ENCODE assay signal across 8 cellular contexts in genomic region chr10:69392481-69393000, GRCh38. TPM values are rescaled to one million over a fixed set of nuclear protein-coding genes. Genes with fewer than 3 reads are reported as not detected.
A peak's percentile ranks its signal among the peaks of the same experiment; 100 is the strongest.
DNase-seq lines count a peak whose midpoint lies in the region; ATAC-seq and TF ChIP-seq lines count a peak whose summit lies in the region.

No MANE protein-coding gene starts in this region.

- no peaks in the 10 kb centered on the region for H3K27me3 ChIP-seq in NT2/D1 (ENCODE audit: insufficient read depth, insufficient read length)

- H3K4me1 Mint-ChIP-seq in CD14-positive monocyte (peaks cover 8% of the 10 kb centered on the region), naive B cell (peaks cover 12 to 19% (median 13%) of the 10 kb centered on the region in 3 donors)
- H3K4me1 Mint-ChIP-seq in stimulated activated effector memory CD8-positive, alpha-beta T cell treated with anti-CD3 and anti-CD28 coated beads, Interleukin-12 subunit alpha, Interleukin-12 subunit beta, amount 100 ng/mL, for 72 hours, result peaks cover 19% of the 10 kb centered on the region

- TF ChIP-seq CTCF in CD14-positive monocyte (IDR thresholded peaks at IDR 0.05), result peak; percentile 92

- H3K27me3 Mint-ChIP-seq in CD14-positive monocyte (ENCODE audit: low read depth in 3 of 3), result no peaks in the 10 kb centered on the region
- H3K27me3 Mint-ChIP-seq in naive B cell, result no peaks in the 10 kb centered on the region

- H3K9ac ChIP-seq in NT2/D1 (ENCODE audit: insufficient read length, low read depth), result no peak overlapping the region

- intact Hi-C loops in CD14-positive monocyte (cut with micrococcal nuclease), result loop anchor here (1.0 kb wide), 1 partner anchor 155 kb away; no protein-coding TSS in a partner anchor

- no peaks in the 10 kb centered on the region for H3K9me3 ChIP-seq in NT2/D1 (ENCODE audit: insufficient read depth, low read length)

- H3K4me3 Mint-ChIP-seq in CD14-positive monocyte (no peak overlapping the region), naive B cell (no peak overlapping the region)
- H3K4me3 Mint-ChIP-seq in stimulated activated effector memory CD8-positive, alpha-beta T cell treated with anti-CD3 and anti-CD28 coated beads, Interleukin-12 subunit alpha, Interleukin-12 subunit beta, amount 100 ng/mL, for 72 hours, result no peak overlapping the region

- ATAC-seq in GM19328 (IDR thresholded peaks at IDR 0.05; ENCODE audit: unreplicated experiment) (peak; percentile 77), naive B cell (ENCODE audit: low read depth in 2 of 2) (peak; percentile 92 to 98)
- ATAC-seq in stimulated activated effector memory CD8-positive, alpha-beta T cell treated with anti-CD3 and anti-CD28 coated beads, Interleukin-12 subunit alpha, Interleukin-12 subunit beta, amount 100 ng/mL, for 72 hours, result peak; percentile 94

- H3K36me3 ChIP-seq in NT2/D1 (ENCODE audit: insufficient read depth, insufficient read length, low read length), result peaks cover 76% of the 10 kb centered on the region

- no peak overlapping the region for H3K4me3 ChIP-seq in NT2/D1 (ENCODE audit: insufficient read length, low read depth)

- peaks cover 13% of the 10 kb centered on the region for H3K4me1 ChIP-seq in NT2/D1 (ENCODE audit: insufficient read depth, insufficient read length)

- peaks cover 81 to 97% of the 10 kb centered on the region in 2 donors for H3K36me3 Mint-ChIP-seq in CD14-positive monocyte
- peaks cover 0 to 21% of the 10 kb centered on the region in 2 donors for H3K36me3 Mint-ChIP-seq in naive B cell
- H3K36me3 Mint-ChIP-seq in stimulated activated effector memory CD8-positive, alpha-beta T cell treated with anti-CD3 and anti-CD28 coated beads, Interleukin-12 subunit alpha, Interleukin-12 subunit beta, amount 100 ng/mL, for 72 hours, result peaks cover 100% of the 10 kb centered on the region

- DNase-seq in CD14-positive monocyte (ENCODE audit: low spot score) (peak; percentile 82), HPDE6-E6E7 (ENCODE audit: extremely low spot score) (peak; percentile 74), NT2/D1 (ENCODE audit: low read depth, low spot score) (peak; percentile 92), erythroblast (lab: John Stamatoyannopoulos, UW) (peak; percentile 86 to 94), naive B cell (peak; percentile 74)
- DNase-seq in activated CD8-positive, alpha-beta memory T cell treated with anti-CD3 and anti-CD28 coated beads, Interleukin-2, amount 50 U/mL, for 48 hours, result peak; percentile 85
- DNase-seq in stimulated activated effector memory CD8-positive, alpha-beta T cell treated with anti-CD3 and anti-CD28 coated beads, Interleukin-12 subunit alpha, Interleukin-12 subunit beta, amount 100 ng/mL, for 72 hours (ENCODE audit: low spot score in 2 of 2), result peak; percentile 69 to 86

- peak overlapping the region; percentile 24 to 77 (median 56) for H3K27ac Mint-ChIP-seq in CD14-positive monocyte
- peak overlapping the region in 4 of 6 donors; percentile 24 to 89 (median 78) for H3K27ac Mint-ChIP-seq in naive B cell
- H3K27ac Mint-ChIP-seq in stimulated activated effector memory CD8-positive, alpha-beta T cell treated with anti-CD3 and anti-CD28 coated beads, Interleukin-12 subunit alpha, Interleukin-12 subunit beta, amount 100 ng/mL, for 72 hours, result peak overlapping the region; percentile 50

- no peak for TF ChIP-seq POLR2A in erythroblast (IDR thresholded peaks at IDR 0.05; ENCODE audit: low read length)

- H3K9me3 Mint-ChIP-seq in CD14-positive monocyte, result no peaks in the 10 kb centered on the region
- peaks cover 0 to 2% (median 0%) of the 10 kb centered on the region in 7 donors for H3K9me3 Mint-ChIP-seq in naive B cell
- no peaks in the 10 kb centered on the region for H3K9me3 Mint-ChIP-seq in stimulated activated effector memory CD8-positive, alpha-beta T cell treated with anti-CD3 and anti-CD28 coated beads, Interleukin-12 subunit alpha, Interleukin-12 subunit beta, amount 100 ng/mL, for 72 hours

RNA-seq across cellular contexts. Expression of gene TACR2, which starts 24.2 kb away (rescaled TPM):
- polyA plus RNA-seq in CD14-positive monocyte, result under 1 TPM; 0.20 to 0.23 TPM
- polyA plus RNA-seq in naive B cell (ENCODE audit: low read depth in 6 of 6), result under 1 TPM in 2 of 6 donors, not detected in 4; 0.34 to 0.38 TPM

RNA-seq across cellular contexts. Expression of gene TSPAN15, which starts 58.7 kb away (rescaled TPM):
- under 1 TPM in 1 of 2 donors, not detected in 1; 0.22 TPM for polyA plus RNA-seq in CD14-positive monocyte
- under 1 TPM in 1 of 6 donors, not detected in 5; 0.16 TPM for polyA plus RNA-seq in naive B cell (ENCODE audit: low read depth in 6 of 6)
